ENCODE assay signal across 17 cellular contexts in the genomic region with DNA sequence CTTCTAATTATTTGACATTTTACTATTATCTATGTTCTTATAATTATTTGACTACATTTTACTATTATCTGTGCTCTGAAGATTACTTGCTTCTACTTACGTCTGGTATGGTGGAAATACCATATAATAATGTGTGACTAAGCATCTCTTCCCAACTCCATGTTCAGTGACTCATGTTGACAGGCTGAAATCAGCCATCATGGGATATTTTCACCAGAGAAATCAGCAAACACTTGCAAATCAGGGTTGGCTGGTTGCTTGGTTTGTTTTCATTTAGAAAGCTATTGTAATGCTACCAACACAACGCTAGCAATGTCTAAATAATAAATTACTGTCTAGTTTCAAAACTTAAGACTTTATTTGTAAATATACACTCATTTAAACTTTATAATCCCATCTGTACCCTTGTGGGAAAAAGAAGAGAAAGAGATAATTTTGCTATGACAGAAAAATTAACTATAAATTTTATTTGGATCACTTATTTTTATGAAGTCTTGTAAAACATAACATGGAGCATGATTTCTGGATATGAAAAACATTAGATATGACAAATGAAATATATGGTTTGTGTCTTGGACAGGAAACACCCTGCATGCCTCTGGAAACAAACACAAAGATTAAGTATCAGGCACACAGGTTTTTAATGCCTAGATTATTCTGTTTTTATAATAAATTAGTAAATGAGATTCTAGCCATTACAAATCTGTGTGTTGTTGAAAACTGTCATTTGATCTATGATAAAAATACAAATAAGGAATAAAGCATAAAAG.
DNase-seq lines count a peak whose midpoint lies in the region; ATAC-seq, FAIRE-seq and TF ChIP-seq lines count a peak whose summit lies in the region.
"Had no signal": no experiment of that assay in that cellular context is flagged by ENCODE, and none has a peak within 500 bp of the region (broad histone marks: within the 10 kb centered on the region; RNA-seq: fewer than 3 reads in every experiment).

No MANE protein-coding gene starts in this region.

- H3K9me3 Mint-ChIP-seq in activated T-cell treated with anti-CD3 and anti-CD28 coated beads, Interleukin-2, amount 50 U/mL, for 4 hours, result peaks cover 3% of the 10 kb centered on the region
- no peaks in the 10 kb centered on the region for H3K9me3 Mint-ChIP-seq in activated CD4-positive, alpha-beta T cell treated with anti-CD3 and anti-CD28 coated beads for 36 hours (ENCODE audit: low read depth)
- H3K9me3 Mint-ChIP-seq: activated naive CD8-positive, alpha-beta T cell treated with anti-CD3 and anti-CD28 coated beads, Interleukin-2, amount 10 ng/mL, durations not matched to agents 7 days and 5 days had no signal

- no peak overlapping the region for H3K4me3 ChIP-seq in AG04450 (ENCODE audit: low read depth, low read length)
- H3K4me3 ChIP-seq in MG63, result no peak overlapping the region
- no peak overlapping the region for H3K4me3 ChIP-seq in astrocyte of the spinal cord (ENCODE audit: low read depth, low read length)
- H3K4me3 ChIP-seq in keratinocyte (ENCODE audit: control insufficient read depth in 2 of 3, extremely low read depth in 1 of 3, insufficient read depth in 2 of 3, low read depth in 1 of 3, low read length in 3 of 3), result no peak overlapping the region

- H3K27ac ChIP-seq in AG04450 (ENCODE audit: low read depth, low read length) (no peak overlapping the region), keratinocyte (ENCODE audit: control insufficient read depth, insufficient read depth, low read length) (peak overlapping the region; percentile 51)

- peak; percentile 87 for FAIRE-seq in keratinocyte (lab: Jason Lieb, UNC)
- FAIRE-seq: TTC549 had no signal

- POLR2A ChIA-PET in AG04450 (lab: Yijun Ruan, JAX), result interaction anchor here (1.2 kb wide), 1 partner anchor 11 kb away, joined by 5 read pairs; no protein-coding TSS in a partner anchor
- POLR2A ChIA-PET in activated CD4-positive, alpha-beta T cell treated with anti-CD3 and anti-CD28 coated beads for 36 hours (lab: Charles Lee), result no interaction called here

- H3K79me2 ChIP-seq in keratinocyte (ENCODE audit: control insufficient read depth, insufficient read depth, low read length), result no peaks in the 10 kb centered on the region

- H2AFZ ChIP-seq in keratinocyte (ENCODE audit: control insufficient read depth, low read length), result peak overlapping the region; percentile 80

- H3K36me3 ChIP-seq in MG63 (no peaks in the 10 kb centered on the region), keratinocyte (ENCODE audit: control insufficient read depth in 2 of 2, extremely low read depth in 1 of 2, insufficient read depth in 2 of 2, low read length in 2 of 2) (no peaks in the 10 kb centered on the region)

- H3K9me3 ChIP-seq in AG04450 (ENCODE audit: control insufficient read depth, insufficient read depth, low read length) (no peaks in the 10 kb centered on the region), MG63 (no peaks in the 10 kb centered on the region), keratinocyte (ENCODE audit: control insufficient read depth, low read depth, low read length) (no peaks in the 10 kb centered on the region)

- H3K4me2 ChIP-seq in keratinocyte (ENCODE audit: control insufficient read depth, extremely low read depth, insufficient read depth, low read depth, low read length), result no peak overlapping the region

- CTCF ChIA-PET in AG04450 (lab: Charles Lee), result no interaction called here
- CTCF ChIA-PET in activated CD4-positive, alpha-beta T cell treated with anti-CD3 and anti-CD28 coated beads for 36 hours (lab: Charles Lee), result interaction anchor here (1.2 kb wide), 1 partner anchor 10 kb away, joined by 3 read pairs; no protein-coding TSS in a partner anchor

- no peak for TF ChIP-seq CTCF in AG04450 (IDR thresholded peaks at IDR 0.05; ENCODE audit: low read depth, low read length)
- no peak for TF ChIP-seq CTCF in astrocyte of the spinal cord (IDR thresholded peaks at IDR 0.05; ENCODE audit: low read depth, low read length)
- no peak for TF ChIP-seq CTCF in keratinocyte (optimal IDR thresholded peaks at IDR 0.05 in 1 of 3, IDR thresholded peaks at IDR 0.05 in 1 of 3, conservative IDR thresholded peaks at IDR 0.05 in 1 of 3; ENCODE audit: extremely low read depth in 1 of 3, insufficient read depth in 2 of 3, low read length in 3 of 3)

- ATAC-seq in HG02759 (IDR thresholded peaks at IDR 0.05; ENCODE audit: unreplicated experiment), result no peak
- no peak for ATAC-seq in activated T-cell treated with anti-CD3 and anti-CD28 coated beads, Interleukin-2, amount 50 U/mL, for 4 hours
- no peak for ATAC-seq in activated CD4-positive, alpha-beta T cell treated with anti-CD3 and anti-CD28 coated beads for 36 hours
- ATAC-seq: stimulated activated effector memory CD8-positive, alpha-beta T cell treated with anti-CD3 and anti-CD28 coated beads, Interleukin-12 subunit alpha, Interleukin-12 subunit beta, amount 100 ng/mL, for 72 hours had no signal

- no peaks in the 10 kb centered on the region for H3K36me3 Mint-ChIP-seq in activated T-cell treated with anti-CD3 and anti-CD28 coated beads, Interleukin-2, amount 50 U/mL, for 4 hours (ENCODE audit: insufficient read depth)
- no peaks in the 10 kb centered on the region for H3K36me3 Mint-ChIP-seq in activated CD4-positive, alpha-beta T cell treated with anti-CD3 and anti-CD28 coated beads for 36 hours (ENCODE audit: low read depth)
- H3K36me3 Mint-ChIP-seq: activated naive CD8-positive, alpha-beta T cell treated with anti-CD3 and anti-CD28 coated beads, Interleukin-2, amount 10 ng/mL, durations not matched to agents 7 days and 5 days; stimulated activated effector memory CD8-positive, alpha-beta T cell treated with anti-CD3 and anti-CD28 coated beads, Interleukin-12 subunit alpha, Interleukin-12 subunit beta, amount 100 ng/mL, for 72 hours had no signal

- no peaks in the 10 kb centered on the region for H4K20me1 ChIP-seq in keratinocyte (ENCODE audit: control insufficient read depth, extremely low read depth, insufficient read depth, low read length)

- H3K4me1 Mint-ChIP-seq in activated T-cell treated with anti-CD3 and anti-CD28 coated beads, Interleukin-2, amount 50 U/mL, for 4 hours (ENCODE audit: low read depth), result no peaks in the 10 kb centered on the region
- no peaks in the 10 kb centered on the region for H3K4me1 Mint-ChIP-seq in activated CD4-positive, alpha-beta T cell treated with anti-CD3 and anti-CD28 coated beads for 36 hours
- H3K4me1 Mint-ChIP-seq: activated naive CD8-positive, alpha-beta T cell treated with anti-CD3 and anti-CD28 coated beads, Interleukin-2, amount 10 ng/mL, durations not matched to agents 7 days and 5 days; B cell; stimulated activated effector memory CD8-positive, alpha-beta T cell treated with anti-CD3 and anti-CD28 coated beads, Interleukin-12 subunit alpha, Interleukin-12 subunit beta, amount 100 ng/mL, for 72 hours had no signal

- H3K27me3 Mint-ChIP-seq in activated T-cell treated with anti-CD3 and anti-CD28 coated beads, Interleukin-2, amount 50 U/mL, for 4 hours (ENCODE audit: low read depth), result no peaks in the 10 kb centered on the region
- H3K27me3 Mint-ChIP-seq in activated CD4-positive, alpha-beta T cell treated with anti-CD3 and anti-CD28 coated beads for 36 hours, result no peaks in the 10 kb centered on the region
- H3K27me3 Mint-ChIP-seq: B cell had no signal

- peak; percentile 49 for DNase-seq in AG04450 (ENCODE audit: low read depth, low spot score)
- peak; percentile 31 for DNase-seq in MG63
- peak; percentile 82 for DNase-seq in astrocyte of the spinal cord (ENCODE audit: low read depth, low spot score)
- peak; percentile 41 for DNase-seq in keratinocyte (ENCODE audit: low read depth, low spot score)
- DNase-seq in activated T-cell treated with anti-CD3 and anti-CD28 coated beads, Interleukin-2, amount 50 U/mL, for 4 hours, result no peak
- DNase-seq in foreskin melanocyte, result no peak
- no peak for DNase-seq in activated CD4-positive, alpha-beta T cell treated with anti-CD3 and anti-CD28 coated beads for 36 hours
- DNase-seq: activated naive CD8-positive, alpha-beta T cell treated with anti-CD3 and anti-CD28 coated beads, Interleukin-2, amount 10 ng/mL, durations not matched to agents 7 days and 5 days; DND-41; hippocampal formation; mesendoderm; NCI-H1930; stimulated activated CD4-positive, alpha-beta T cell treated with anti-CD3 and anti-CD28 coated beads, Interleukin-2, amount 100 ng/mL, for 24 hours had no signal

- H3K27ac Mint-ChIP-seq in activated CD4-positive, alpha-beta T cell treated with anti-CD3 and anti-CD28 coated beads for 36 hours, result no peak overlapping the region
- H3K27ac Mint-ChIP-seq: activated naive CD8-positive, alpha-beta T cell treated with anti-CD3 and anti-CD28 coated beads, Interleukin-2, amount 10 ng/mL, durations not matched to agents 7 days and 5 days; B cell; stimulated activated effector memory CD8-positive, alpha-beta T cell treated with anti-CD3 and anti-CD28 coated beads, Interleukin-12 subunit alpha, Interleukin-12 subunit beta, amount 100 ng/mL, for 72 hours had no signal

- no peak overlapping the region for H3K4me3 Mint-ChIP-seq in activated T-cell treated with anti-CD3 and anti-CD28 coated beads, Interleukin-2, amount 50 U/mL, for 4 hours
- no peak overlapping the region for H3K4me3 Mint-ChIP-seq in activated CD4-positive, alpha-beta T cell treated with anti-CD3 and anti-CD28 coated beads for 36 hours
- H3K4me3 Mint-ChIP-seq: activated naive CD8-positive, alpha-beta T cell treated with anti-CD3 and anti-CD28 coated beads, Interleukin-2, amount 10 ng/mL, durations not matched to agents 7 days and 5 days; B cell; stimulated activated effector memory CD8-positive, alpha-beta T cell treated with anti-CD3 and anti-CD28 coated beads, Interleukin-12 subunit alpha, Interleukin-12 subunit beta, amount 100 ng/mL, for 72 hours had no signal

- no peaks in the 10 kb centered on the region for H3K9me1 ChIP-seq in keratinocyte (ENCODE audit: control insufficient read depth, extremely low read depth, insufficient read depth, low read length)

- dilution Hi-C loops in keratinocyte (cut with MboI; ENCODE audit: extremely low pct_ligation_motif_present, low sequenced_read_pairs), result no loop called here

- H3K4me1 ChIP-seq in keratinocyte (ENCODE audit: control insufficient read depth, extremely low read depth, insufficient read depth, low read length), result peaks cover 24% of the 10 kb centered on the region

- H3K9ac ChIP-seq in keratinocyte (ENCODE audit: control insufficient read depth, extremely low read depth, insufficient read depth, low read length), result no peak overlapping the region

- intact Hi-C loops in activated CD4-positive, alpha-beta T cell treated with anti-CD3 and anti-CD28 coated beads for 36 hours (cut with DNase I, micrococcal nuclease), result no loop called here

- in situ Hi-C loops in astrocyte of the spinal cord (cut with HindIII; ENCODE audit: low sequenced_read_pairs), result no loop called here

- H3K27me3 ChIP-seq in AG04450 (ENCODE audit: control insufficient read depth, insufficient read depth, low read length), result no peaks in the 10 kb centered on the region
- no peaks in the 10 kb centered on the region for H3K27me3 ChIP-seq in MG63
- H3K27me3 ChIP-seq in keratinocyte (ENCODE audit: control insufficient read depth, extremely low read depth, insufficient read depth, low read length), result no peaks in the 10 kb centered on the region

Comparison
In these comparisons a context has a peak if more than half of its experiments do, and no peak if none do; other contexts are left out.
1. DNase-seq: peak in AG04450 (single experiment), MG63 (single experiment), astrocyte of the spinal cord (single experiment) and keratinocyte (single experiment); none in activated T-cell treated with anti-CD3 and anti-CD28 coated beads, Interleukin-2, amount 50 U/mL, for 4 hours (single experiment), foreskin melanocyte (single experiment) and activated CD4-positive, alpha-beta T cell treated with anti-CD3 and anti-CD28 coated beads for 36 hours (single experiment).